Comparison of ENCODE assay signal across 22 cellular contexts in the genomic region with DNA sequence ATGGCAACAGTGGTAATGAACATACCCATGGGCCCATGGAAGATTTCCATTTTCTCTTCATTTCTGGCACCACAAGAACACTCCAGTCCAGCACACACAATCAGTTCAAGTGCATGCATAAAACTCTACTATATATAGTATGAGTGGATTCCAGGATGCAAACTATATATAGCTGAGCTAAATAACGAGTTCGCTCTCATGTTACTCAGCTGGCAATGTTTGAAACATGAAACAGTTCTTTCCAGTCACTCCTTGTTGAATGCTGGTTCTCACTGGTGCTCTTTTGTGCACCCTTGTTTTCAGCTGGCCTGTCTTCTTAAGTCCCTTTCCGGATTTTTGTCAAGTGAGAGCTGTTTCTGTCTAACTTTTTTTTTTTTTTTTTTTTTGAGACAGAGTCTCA.
A peak's percentile ranks its signal among the peaks of the same experiment; 100 is the strongest.
DNase-seq lines count a peak whose midpoint lies in the region; ATAC-seq and TF ChIP-seq lines count a peak whose summit lies in the region.
"Had no signal": no experiment of that assay in that cellular context is flagged by ENCODE, and none has a peak within 500 bp of the region (broad histone marks: within the 10 kb centered on the region; RNA-seq: fewer than 3 reads in every experiment).

No MANE protein-coding gene starts in this region.

- H3K4me2 ChIP-seq in hepatocyte (no peak overlapping the region), smooth muscle cell (no peak overlapping the region)

- H4K20me1 ChIP-seq in hepatocyte (ENCODE audit: insufficient read depth, poor library complexity, severe bottlenecking) (no peaks in the 10 kb centered on the region), smooth muscle cell (ENCODE audit: low read depth) (no peaks in the 10 kb centered on the region)

- H3K36me3 ChIP-seq in hepatocyte (replicated peaks; ENCODE audit: insufficient read depth, low read depth): no peaks in the 10 kb centered on the region
- no peaks in the 10 kb centered on the region for H3K36me3 ChIP-seq in smooth muscle cell (ENCODE audit: low read depth)
- H3K36me3 ChIP-seq: tibial nerve had no signal

- H3K9me3 ChIP-seq in hepatocyte (ENCODE audit: low read depth) (no peaks in the 10 kb centered on the region), smooth muscle cell (replicated peaks; ENCODE audit: low read depth) (no peaks in the 10 kb centered on the region)
- H3K9me3 ChIP-seq: tibial nerve had no signal

- H2AFZ ChIP-seq in hepatocyte (no peak overlapping the region), smooth muscle cell (ENCODE audit: low read depth) (peak overlapping the region; percentile 58)

- TF ChIP-seq CTCF in choroid plexus epithelial cell (conservative IDR thresholded peaks at IDR 0.05; ENCODE audit: low read depth, low read length) (no peak), hepatocyte (IDR thresholded peaks at IDR 0.05; ENCODE audit: poor library complexity) (no peak), smooth muscle cell (IDR thresholded peaks at IDR 0.05; ENCODE audit: borderline replicate concordance, insufficient read depth, poor library complexity, severe bottlenecking) (no peak)

- no peaks in the 10 kb centered on the region for H3K27me3 ChIP-seq in hepatocyte
- no peaks in the 10 kb centered on the region for H3K27me3 ChIP-seq in smooth muscle cell (ENCODE audit: low read depth)
- H3K27me3 ChIP-seq: tibial nerve had no signal

- no peaks in the 10 kb centered on the region for H3K9me2 ChIP-seq in hepatocyte (replicated peaks; ENCODE audit: insufficient read depth)

- H3K4me1 ChIP-seq in hepatocyte (ENCODE audit: insufficient read depth) (no peaks in the 10 kb centered on the region), smooth muscle cell (ENCODE audit: low read depth) (no peaks in the 10 kb centered on the region)
- H3K4me1 ChIP-seq: tibial nerve had no signal

- WGBS in hepatocyte (ENCODE audit: low lambda C conversion rate, missing lambda C conversion rate): 72% methylated on average over 3 of the region's 3 CpGs
- WGBS in smooth muscle cell (ENCODE audit: low lambda C conversion rate): 57% methylated on average over 3 of the region's 3 CpGs

- no peaks in the 10 kb centered on the region for H3F3A ChIP-seq in smooth muscle cell (ENCODE audit: low read depth)

- DNase-seq in NCI-H2107 (lab: John Stamatoyannopoulos, UW) (peak; percentile 26), choroid plexus epithelial cell (ENCODE audit: low read depth) (peak; percentile 5), hepatocyte (ENCODE audit: low spot score) (no peak), smooth muscle cell (lab: John Stamatoyannopoulos, UW; ENCODE audit: unreplicated experiment) (no peak), occipital lobe (lab: John Stamatoyannopoulos, UW) (no peak)
- DNase-seq: activated CD4-positive, alpha-beta memory T cell treated with anti-CD3 and anti-CD28 coated beads, Interleukin-2, amount 10 ng/mL, durations not matched to agents 7 days and 5 days; activated CD4-positive, CD25-positive, alpha-beta regulatory T cell; activated naive CD4-positive, alpha-beta T cell treated with anti-CD3 and anti-CD28 coated beads, Interleukin-2, amount 10 ng/mL, durations not matched to agents 7 days and 5 days; CD4-positive, CD25-positive, alpha-beta regulatory T cell; GF-D8; KG1; NCI-H1694 treated with DMSO at 0.1 percent for 48 hours; NCI-H524 treated with DMSO at 0.1 percent for 48 hours; posterior cingulate gyrus; stimulated activated naive CD4-positive, alpha-beta T cell treated with Interleukin-2 at 50 U/mL for 16 hours; T1000 had no signal

- H3K4me3 ChIP-seq in choroid plexus epithelial cell (ENCODE audit: low read depth, low read length) (no peak overlapping the region), hepatocyte (no peak overlapping the region), smooth muscle cell (no peak overlapping the region)
- H3K4me3 ChIP-seq: skin epidermis, tibial nerve had no signal

- no peak overlapping the region for H3K9ac ChIP-seq in smooth muscle cell (ENCODE audit: low read depth)

- H3K27ac ChIP-seq in hepatocyte: peak overlapping the region; percentile 57
- no peak overlapping the region for H3K27ac ChIP-seq in smooth muscle cell (ENCODE audit: low read depth)
- H3K27ac ChIP-seq: skin epidermis, tibial nerve had no signal

- no peak for ATAC-seq in HG02938 (IDR thresholded peaks at IDR 0.05; ENCODE audit: unreplicated experiment)
- no peak for ATAC-seq in HG02642 (IDR thresholded peaks at IDR 0.05; ENCODE audit: poor library complexity, unreplicated experiment)
- ATAC-seq in HG03108 (IDR thresholded peaks at IDR 0.05; ENCODE audit: unreplicated experiment): no peak
- ATAC-seq: natural killer cell treated with Interleukin-12 subunit alpha and Interleukin-12 subunit beta and Interleukin-15 and Interleukin-18, amount 100 ng/mL, for 72 hours had no signal

- H3K79me2 ChIP-seq in hepatocyte: no peaks in the 10 kb centered on the region
- no peaks in the 10 kb centered on the region for H3K79me2 ChIP-seq in smooth muscle cell (ENCODE audit: low read depth)

Comparison
In these comparisons a context has a peak if more than half of its experiments do, and no peak if none do; other contexts are left out.
1. DNase-seq: peak in NCI-H2107 (single experiment) and choroid plexus epithelial cell (single experiment); none in hepatocyte (single experiment), smooth muscle cell (single experiment) and occipital lobe (single experiment).